Comparison of ENCODE assay signal across 8 cellular contexts in the genomic region with DNA sequence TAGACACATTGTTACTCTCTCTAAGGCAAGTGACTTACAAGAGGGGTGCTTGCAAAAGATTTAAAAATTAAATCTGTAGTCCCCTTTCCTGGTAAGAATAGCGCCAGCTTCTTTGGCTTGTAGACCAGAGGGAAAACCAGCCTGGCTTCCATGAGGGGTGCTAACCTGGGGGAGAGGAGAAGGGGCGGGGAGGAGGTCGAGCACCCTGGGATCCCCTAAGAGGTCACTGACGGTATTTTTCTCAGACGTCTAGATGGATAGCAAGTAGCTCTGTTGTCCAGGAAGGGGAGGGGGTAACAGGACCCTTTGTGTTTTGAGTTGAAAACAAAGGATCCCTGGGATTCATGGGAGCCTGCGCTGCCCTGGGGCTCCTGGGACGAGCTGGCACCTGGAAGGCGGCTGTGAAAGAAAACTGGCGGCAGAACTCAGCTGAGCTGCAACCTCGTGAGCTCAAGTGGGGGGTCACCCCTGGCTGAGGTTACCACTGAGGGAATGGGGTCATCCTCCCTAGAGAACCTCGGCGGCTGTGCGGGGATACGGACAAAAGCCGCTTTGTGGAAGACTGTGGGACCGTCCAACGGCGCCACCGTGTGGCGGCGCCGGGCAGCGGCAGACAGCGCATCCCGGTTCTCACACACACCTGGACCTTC. TPM values are rescaled to one million over a fixed set of nuclear protein-coding genes. Genes with fewer than 3 reads are reported as not detected.
DNase-seq lines count a peak whose midpoint lies in the region; ATAC-seq lines count a peak whose summit lies in the region.

No MANE protein-coding gene starts in this region.

- no peak overlapping the region for H3K27ac Mint-ChIP-seq in naive B cell

- peaks cover 0 to 8% of the 10 kb centered on the region in 2 donors for H3K36me3 Mint-ChIP-seq in naive B cell

- H3K27me3 ChIP-seq in BLaER1 treated with 17β-estradiol and CSF1 and Interleukin-3, amounts not matched to agents 10 nM and 100 nM, result 0 out of 22 replicates have a peak, but pooled peaks cover 0 to 4% (median 0%) of the 10 kb centered on the region in 11 experiments

- H3K9ac ChIP-seq in BLaER1 treated with 17β-estradiol and CSF1 and Interleukin-3, amounts not matched to agents 10 nM and 100 nM, result peak overlapping the region in 3 of 11 experiments; percentile 3 to 47 (median 20); a peak in 2 of 22 replicates

- H3K9me3 ChIP-seq in BLaER1 treated with 17β-estradiol and CSF1 and Interleukin-3, amounts not matched to agents 10 nM and 100 nM (replicated peaks in 1 of 11), result no peaks in the 10 kb centered on the region

- peak overlapping the region in 5 of 10 experiments; percentile 20 to 47 (median 43); a peak in 7 of 20 replicates for H3K4me3 ChIP-seq in BLaER1 treated with 17β-estradiol and CSF1 and Interleukin-3, amounts not matched to agents 10 nM and 100 nM

- no peaks in the 10 kb centered on the region for H4K20me1 ChIP-seq in BLaER1 treated with 17β-estradiol and CSF1 and Interleukin-3, amounts not matched to agents 10 nM and 100 nM

- peaks cover 50 to 88% (median 80%) of the 10 kb centered on the region in 3 donors for H3K27me3 Mint-ChIP-seq in naive B cell

- peak overlapping the region; percentile 69 to 90 (median 79) for H3K4me2 ChIP-seq in BLaER1 treated with 17β-estradiol and CSF1 and Interleukin-3, amounts not matched to agents 10 nM and 100 nM

- peak; percentile 9 for DNase-seq in NCI-H510A (lab: John Stamatoyannopoulos, UW)
- DNase-seq in activated CD8-positive, alpha-beta memory T cell treated with anti-CD3 and anti-CD28 coated beads, Interleukin-2, amount 50 U/mL, for 48 hours, result peak; percentile 82
- DNase-seq in naive B cell, result peak; percentile 35
- peak; percentile 58 for DNase-seq in stimulated activated naive CD8-positive, alpha-beta T cell treated with anti-CD3 and anti-CD28 coated beads, Interleukin-15, Interleukin-2, amounts not matched to agents 100 U/mL and 50 U/mL, for 24 hours

- H3K36me3 ChIP-seq in BLaER1 treated with 17β-estradiol and CSF1 and Interleukin-3, amounts not matched to agents 10 nM and 100 nM, result no peaks in the 10 kb centered on the region

- H3K27ac ChIP-seq in BLaER1 treated with 17β-estradiol and CSF1 and Interleukin-3, amounts not matched to agents 10 nM and 100 nM, result peak overlapping the region in 1 of 11 experiments; percentile 28; a peak in 2 of 22 replicates

- H3K4me1 Mint-ChIP-seq in naive B cell, result peaks cover 0 to 7% (median 0%) of the 10 kb centered on the region in 3 donors

- ATAC-seq in GM18873 (IDR thresholded peaks at IDR 0.05; ENCODE audit: low FRiP score, unreplicated experiment) (peak; percentile 48), HG03135 (IDR thresholded peaks at IDR 0.05; ENCODE audit: unreplicated experiment) (peak; percentile 81), esophagus mucosa (peak; percentile 85), naive B cell (ENCODE audit: low read depth in 2 of 2) (peak; percentile 57 to 66)
- peak; percentile 51 for ATAC-seq in stimulated activated naive CD8-positive, alpha-beta T cell treated with anti-CD3 and anti-CD28 coated beads, Interleukin-15, Interleukin-2, amounts not matched to agents 100 U/mL and 50 U/mL, for 24 hours

- H3K4me1 ChIP-seq in BLaER1 treated with 17β-estradiol and CSF1 and Interleukin-3, amounts not matched to agents 10 nM and 100 nM, result peaks cover 43 to 62% (median 52%) of the 10 kb centered on the region in 10 experiments

- H3K9me3 Mint-ChIP-seq in naive B cell, result no peaks in the 10 kb centered on the region

- peak overlapping the region in 2 of 8 donors; percentile 22 to 44 for H3K4me3 Mint-ChIP-seq in naive B cell

RNA-seq across cellular contexts. Expression of gene MRPL19, which starts 37.8 kb away (rescaled TPM):
- 39.9 TPM for total RNA-seq in esophagus mucosa
- polyA plus RNA-seq in naive B cell (ENCODE audit: low read depth in 6 of 6), result 10 to 100 TPM; 17.3 to 46.9 (median 34.3) TPM

RNA-seq across cellular contexts. Expression of gene EVA1A, which starts 48.1 kb away (rescaled TPM):
- 0.56 TPM for total RNA-seq in esophagus mucosa
- polyA plus RNA-seq in naive B cell (ENCODE audit: low read depth in 6 of 6), result under 1 TPM in 1 of 6 donors, not detected in 5; 0.27 TPM

Comparison
In these comparisons a context has a peak if more than half of its experiments do, and no peak if none do; other contexts are left out.
1. DNase-seq: peak in every context shown above with its lines; median percentile 82 in activated CD8-positive, alpha-beta memory T cell treated with anti-CD3 and anti-CD28 coated beads, Interleukin-2, amount 50 U/mL, for 48 hours; 58 in stimulated activated naive CD8-positive, alpha-beta T cell treated with anti-CD3 and anti-CD28 coated beads, Interleukin-15, Interleukin-2, amounts not matched to agents 100 U/mL and 50 U/mL, for 24 hours; 35 in naive B cell; 9 in NCI-H510A.